1 cellular context compared by ENCODE assay signal in the genomic region with DNA sequence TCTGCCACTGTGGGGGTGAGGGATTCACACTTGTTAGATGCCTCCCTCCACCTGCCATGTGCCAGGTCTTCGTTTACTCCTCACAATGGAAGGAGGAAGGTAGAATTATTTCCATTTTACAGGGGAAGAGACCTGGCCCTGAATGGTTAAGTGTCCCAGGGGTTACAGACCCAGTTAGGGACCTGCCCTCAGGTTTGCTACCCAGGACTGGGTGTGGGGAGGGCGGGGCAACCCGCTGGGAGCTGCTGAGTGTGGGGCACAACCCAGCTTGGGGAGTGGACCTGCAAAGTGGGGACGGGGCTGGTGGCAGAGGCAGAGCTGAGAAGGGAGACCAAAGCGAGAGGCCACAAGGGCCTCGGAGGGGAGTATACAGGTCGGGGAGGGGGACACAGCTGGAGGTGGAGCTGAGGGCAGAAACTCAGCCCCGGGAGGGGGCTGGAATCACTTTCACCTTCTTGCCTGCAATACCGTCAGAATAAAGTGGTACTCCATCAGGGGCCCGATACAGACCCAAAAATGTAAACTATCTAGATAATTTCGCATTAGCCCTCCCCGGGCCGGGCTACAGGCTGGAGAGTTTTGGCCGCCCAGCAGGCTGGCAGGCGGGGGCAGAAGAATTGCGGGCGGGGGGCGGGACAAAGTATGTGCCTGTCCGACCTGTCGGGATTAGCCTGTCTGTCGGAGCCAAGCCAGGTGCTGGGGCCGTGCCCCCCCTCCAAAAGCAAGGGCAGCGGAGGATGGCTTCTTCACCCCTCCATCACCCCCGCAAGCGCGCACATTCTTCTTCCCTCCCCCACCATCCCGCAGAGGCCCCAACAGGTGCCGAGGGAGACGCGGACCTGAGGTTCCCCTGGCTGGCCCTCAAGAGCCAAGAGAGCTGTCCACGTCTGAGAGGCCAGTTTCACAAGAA.
TF ChIP-seq lines count a peak whose summit lies in the region.

No MANE protein-coding gene starts in this region.

TF ChIP-seq in H1, 55 proteins besides CTCF, POLR2A, EP300 and RAD21:
- TF ChIP-seq KDM4A (IDR thresholded peaks at IDR 0.05; ENCODE audit: low read depth, low read length, severe bottlenecking) (no peak), POLR2AphosphoS5 (IDR thresholded peaks at IDR 0.05; ENCODE audit: low read depth, low read length) (peak; percentile 89)
- TF ChIP-seq, protein P1, sequence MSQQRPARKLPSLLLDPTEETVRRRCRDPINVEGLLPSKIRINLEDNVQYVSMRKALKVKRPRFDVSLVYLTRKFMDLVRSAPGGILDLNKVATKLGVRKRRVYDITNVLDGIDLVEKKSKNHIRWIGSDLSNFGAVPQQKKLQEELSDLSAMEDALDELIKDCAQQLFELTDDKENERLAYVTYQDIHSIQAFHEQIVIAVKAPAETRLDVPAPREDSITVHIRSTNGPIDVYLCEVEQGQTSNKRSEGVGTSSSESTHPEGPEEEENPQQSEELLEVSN (IDR thresholded peaks at IDR 0.05): 0 out of 2 replicates have a peak, but pooled peaks have one; percentile 31
- TF ChIP-seq, protein P2, sequence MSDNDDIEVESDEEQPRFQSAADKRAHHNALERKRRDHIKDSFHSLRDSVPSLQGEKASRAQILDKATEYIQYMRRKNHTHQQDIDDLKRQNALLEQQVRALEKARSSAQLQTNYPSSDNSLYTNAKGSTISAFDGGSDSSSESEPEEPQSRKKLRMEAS (IDR thresholded peaks at IDR 0.05): 0 out of 2 replicates have a peak, but pooled peaks have one; percentile 16
